Comparison of ENCODE assay signal across 8 cellular contexts in genomic region chr12:51951199-51951842, GRCh38. TPM values are rescaled to one million over a fixed set of nuclear protein-coding genes. Genes with fewer than 3 reads are reported as not detected.
A peak's percentile ranks its signal among the peaks of the same experiment; 100 is the strongest.
DNase-seq lines count a peak whose midpoint lies in the region; ATAC-seq, FAIRE-seq and TF ChIP-seq lines count a peak whose summit lies in the region.

Gene ACVR1B, plus strand, starts transcription at chr12:51951699. Its CDS starts 45 bp downstream, at chr12:51951744.

- H3K4me1 Mint-ChIP-seq in WTC11 (peaks cover 23% of the 10 kb centered on the region), immature natural killer cell (peaks cover 15 to 37% of the 10 kb centered on the region in 2 donors)

- H3K27ac Mint-ChIP-seq in WTC11 (no peak within 1 kb of the TSS), immature natural killer cell (peak within 1 kb of the TSS; percentile 75 to 85 (median 80))

- H3K27ac ChIP-seq in small intestine (ENCODE audit: low read depth in 1 of 2, low read length in 1 of 2): peak within 1 kb of the TSS; percentile 49 to 63

- WGBS in small intestine, 3 donors: 0 to 1% (median 1%) methylated on average over 30 to 85 of the region's 86 CpGs

- H3K9me3 Mint-ChIP-seq in WTC11 (peaks cover 3% of the 10 kb centered on the region; the same call in 1 of the 2 replicates), immature natural killer cell (peaks cover 0 to 4% (median 0%) of the 10 kb centered on the region in 6 donors)

- H3K4me3 ChIP-seq in bronchial epithelial cell (ENCODE audit: low read depth, low read length) (peak within 1 kb of the TSS; percentile 90), small intestine (ENCODE audit: low read depth in 1 of 2, low read length in 2 of 2) (peak within 1 kb of the TSS; percentile 82 to 86)

- no peak for TF ChIP-seq CTCF in WTC11 (IDR thresholded peaks at IDR 0.05)
- no peak for TF ChIP-seq CTCF in bronchial epithelial cell (IDR thresholded peaks at IDR 0.05; ENCODE audit: insufficient read depth, low read length, severe bottlenecking)

- CTCF ChIA-PET in WTC11 (lab: Charles Lee): interaction anchor here (0.9 to 1.7 kb wide), 7 partner anchors 19 to 74 kb away, joined by 3 to 11 read pairs (median 6); no protein-coding TSS in a partner anchor

- no peaks in the 10 kb centered on the region for H3K9me3 ChIP-seq in small intestine (ENCODE audit: control insufficient read depth, low read depth)

- peak; percentile 87 for DNase-seq in NCI-H2227 treated with DMSO at 0.1 percent for 48 hours (lab: John Stamatoyannopoulos, UW)
- peak; percentile 87 for DNase-seq in WTC11 (ENCODE audit: low spot score)
- peak; percentile 73 for DNase-seq in bronchial epithelial cell (ENCODE audit: low read depth)
- peak; percentile 83 to 87 (median 86) for DNase-seq in immature natural killer cell
- peak; percentile 90 for DNase-seq in small intestine

- no peaks in the 10 kb centered on the region for H3K27me3 ChIP-seq in bronchial epithelial cell (ENCODE audit: control insufficient read depth, insufficient read depth, low read length)
- no peaks in the 10 kb centered on the region for H3K27me3 ChIP-seq in small intestine (ENCODE audit: control insufficient read depth in 2 of 2, insufficient read depth in 2 of 2, low read length in 2 of 2)

- ATAC-seq in GM18519 (IDR thresholded peaks at IDR 0.05; ENCODE audit: low FRiP score, unreplicated experiment) (peak; percentile 72), HG03108 (IDR thresholded peaks at IDR 0.05; ENCODE audit: unreplicated experiment) (peak; percentile 93), WTC11 (peak; percentile 92), HG03025 (IDR thresholded peaks at IDR 0.05; ENCODE audit: low FRiP score, unreplicated experiment) (no peak)

- H3K27me3 Mint-ChIP-seq in WTC11 (ENCODE audit: low read depth) (peaks cover 71% of the 10 kb centered on the region), immature natural killer cell (ENCODE audit: low read depth in 3 of 3) (peaks cover 2 to 10% (median 3%) of the 10 kb centered on the region in 3 donors)

- FAIRE-seq in bronchial epithelial cell (lab: Jason Lieb, UNC) (no peak), small intestine (lab: Jason Lieb, UNC) (no peak)

- H3K36me3 ChIP-seq in bronchial epithelial cell (ENCODE audit: control insufficient read depth, insufficient read depth, low read length): no peaks in the 10 kb centered on the region
- H3K36me3 ChIP-seq in small intestine (ENCODE audit: control insufficient read depth in 2 of 2, insufficient read depth in 2 of 2, low read length in 2 of 2): no peaks in the 10 kb centered on the region

- peaks cover 5 to 6% of the 10 kb centered on the region in 2 donors for H3K4me1 ChIP-seq in small intestine (ENCODE audit: control insufficient read depth in 2 of 2, insufficient read depth in 1 of 2, low read depth in 1 of 2, low read length in 1 of 2)

- H3K36me3 Mint-ChIP-seq in WTC11 (no peaks in the 10 kb centered on the region), immature natural killer cell (peaks cover 0 to 5% (median 0%) of the 10 kb centered on the region in 3 donors)

- H3K4me3 Mint-ChIP-seq in WTC11 (peak within 1 kb of the TSS; percentile 80), immature natural killer cell (peak within 1 kb of the TSS; percentile 93 to 98 (median 96))

- POLR2A ChIA-PET in WTC11 (lab: Charles Lee): interaction anchor here (1.0 kb wide), 1 partner anchor 14 kb away, joined by 3 read pairs; no protein-coding TSS in a partner anchor

TF ChIP-seq in WTC11, 78 proteins besides CTCF, POLR2A, EP300 and RAD21 (continues in another document):
- TF ChIP-seq TEAD1 (CRISPR knock-in tag; IDR thresholded peaks at IDR 0.05): 0 out of 2 replicates have a peak, but pooled peaks have one; percentile 76
- TF ChIP-seq SMAD3 (CRISPR knock-in tag; IDR thresholded peaks at IDR 0.05; ENCODE audit: borderline replicate concordance): peak; percentile 63; the same call in 1 of the 2 replicates
- 0 out of 2 replicates have a peak, but pooled peaks have one; percentile 71 for TF ChIP-seq ARID4B (CRISPR knock-in tag; IDR thresholded peaks at IDR 0.05; ENCODE audit: borderline replicate concordance)
- no peak for TF ChIP-seq ZNF396 (CRISPR knock-in tag; IDR thresholded peaks at IDR 0.05; ENCODE audit: borderline replicate concordance)
- 0 out of 2 replicates have a peak, but pooled peaks have one; percentile 71 for TF ChIP-seq RELA (CRISPR knock-in tag; IDR thresholded peaks at IDR 0.05; ENCODE audit: borderline replicate concordance)
- TF ChIP-seq JUN (CRISPR knock-in tag; IDR thresholded peaks at IDR 0.05): peak; percentile 68
- no peak for TF ChIP-seq ELF4 (CRISPR knock-in tag; IDR thresholded peaks at IDR 0.05; ENCODE audit: low read depth)
- TF ChIP-seq NFE2L1 (CRISPR knock-in tag; IDR thresholded peaks at IDR 0.05): 0 out of 2 replicates have a peak, but pooled peaks have one; percentile 17
- peak; percentile 51; the same call in 1 of the 2 replicates for TF ChIP-seq USF1 (CRISPR knock-in tag; IDR thresholded peaks at IDR 0.05)
- TF ChIP-seq FOXP1 (CRISPR knock-in tag; IDR thresholded peaks at IDR 0.05; ENCODE audit: borderline replicate concordance): peak; percentile 85
- 0 out of 2 replicates have a peak, but pooled peaks have one; percentile 7 for TF ChIP-seq IRF1 (CRISPR knock-in tag; IDR thresholded peaks at IDR 0.05)
- peak; percentile 35; the same call in 1 of the 2 replicates for TF ChIP-seq SP1 (CRISPR knock-in tag; conservative IDR thresholded peaks at IDR 0.05)
- peak; percentile 91 for TF ChIP-seq ZNF232 (CRISPR knock-in tag; IDR thresholded peaks at IDR 0.05)
- TF ChIP-seq FOXP4 (CRISPR knock-in tag; IDR thresholded peaks at IDR 0.05): peak; percentile 40; the same call in 1 of the 2 replicates
- peak; percentile 69; the same call in 1 of the 2 replicates for TF ChIP-seq ETV6 (CRISPR knock-in tag; IDR thresholded peaks at IDR 0.05)

RNA-seq across cellular contexts. Expression of gene ACVR1B, which starts in this region (rescaled TPM):
- total RNA-seq in WTC11 (2021): 20.9 to 24.1 TPM (median 22.3 TPM) in 3 replicates
- 12.1 and 15.6 TPM in 2 replicates for total RNA-seq in bronchial epithelial cell
- polyA plus RNA-seq in immature natural killer cell: 1 to 10 TPM in 1 of 3 donors, under 1 TPM in 1, not detected in 1; 0.52 to 1.4 TPM
- polyA plus RNA-seq in small intestine: 10 to 100 TPM; 11.6 to 27.9 (median 15.0) TPM

Comparison
In these comparisons a context has a peak if more than half of its experiments do, and no peak if none do; other contexts are left out.
1. RNA of gene ACVR1B (polyA plus RNA-seq): 11.6 to 27.9 TPM in small intestine; 0.52 to 1.4 TPM in immature natural killer cell; every median in the first group is over 4 times any median in the second.
2. Peak in every context shown above with its lines, with median percentiles within 50 percentile points of each other: DNase-seq.